ENCODE assay signal across 13 cellular contexts in the genomic region with DNA sequence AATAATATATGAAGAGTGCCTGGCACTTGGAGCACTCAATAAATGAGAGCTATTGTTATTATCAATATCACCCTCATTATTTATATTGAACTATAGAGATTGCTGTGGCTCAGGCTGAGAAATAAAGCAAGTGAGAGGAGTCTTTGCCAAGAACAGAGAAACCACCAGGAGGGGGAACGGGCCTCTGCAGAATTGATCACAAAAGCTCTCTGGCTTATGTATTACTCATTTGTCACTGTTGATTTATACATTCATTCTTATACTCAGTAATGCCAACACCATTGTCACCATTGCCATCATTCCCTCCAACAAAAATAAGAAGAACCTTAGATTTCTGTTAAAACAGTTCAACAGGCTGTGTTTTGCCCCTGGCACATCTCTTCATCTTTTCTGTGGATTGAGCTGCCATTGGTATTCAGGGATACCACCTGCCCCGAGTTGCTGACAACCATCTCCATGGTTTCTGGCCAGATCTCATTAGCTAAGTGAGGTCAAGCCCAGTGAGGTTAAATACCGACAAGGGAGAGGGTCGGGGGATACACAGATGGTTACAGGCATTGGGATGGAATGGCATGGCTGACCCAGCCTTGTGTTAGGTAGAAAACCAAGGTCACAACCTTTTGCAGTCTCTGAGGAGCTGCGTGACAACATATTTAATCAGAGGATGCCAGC. TPM values are rescaled to one million over a fixed set of nuclear protein-coding genes. Genes with fewer than 3 reads are reported as not detected.
A peak's percentile ranks its signal among the peaks of the same experiment; 100 is the strongest.
DNase-seq lines count a peak whose midpoint lies in the region; ATAC-seq and TF ChIP-seq lines count a peak whose summit lies in the region.
"Had no signal": no experiment of that assay in that cellular context is flagged by ENCODE, and none has a peak within 500 bp of the region (broad histone marks: within the 10 kb centered on the region; RNA-seq: fewer than 3 reads in every experiment).

No MANE protein-coding gene starts in this region.

- no peaks in the 10 kb centered on the region for H3K36me3 ChIP-seq in body of pancreas (replicated peaks in 1 of 2; ENCODE audit: insufficient read depth in 1 of 2, low read depth in 2 of 2)
- H3K36me3 ChIP-seq: ascending aorta had no signal

- H3K4me1 ChIP-seq in body of pancreas: peaks cover 9% of the 10 kb centered on the region

- peak overlapping the region; percentile 87 for H3K27ac Mint-ChIP-seq in CD4-positive, alpha-beta T cell
- peak overlapping the region; percentile 97 for H3K27ac Mint-ChIP-seq in activated T-cell treated with anti-CD3 and anti-CD28 coated beads, Interleukin-2, amount 50 U/mL, for 24 hours
- peak overlapping the region; percentile 98 to 99 for H3K27ac Mint-ChIP-seq in natural killer cell treated with Interleukin-12 subunit alpha and Interleukin-12 subunit beta and Interleukin-15 and Interleukin-18, amount 100 ng/mL, for 72 hours

- no peaks in the 10 kb centered on the region for H3K27me3 ChIP-seq in CD4-positive, alpha-beta T cell (ENCODE audit: control insufficient read depth, insufficient read depth, low read length)
- H3K27me3 ChIP-seq in HL-60 (ENCODE audit: insufficient read depth, poor library complexity, severe bottlenecking) (no peaks in the 10 kb centered on the region), body of pancreas (no peaks in the 10 kb centered on the region)
- H3K27me3 ChIP-seq: ascending aorta had no signal

- DNase-seq in CD4-positive, alpha-beta T cell: no peak
- no peak for DNase-seq in HL-60 (ENCODE audit: low read depth in 1 of 2, low spot score in 1 of 2)
- peak; percentile 46 for DNase-seq in activated T-cell treated with anti-CD3 and anti-CD28 coated beads, Interleukin-2, amount 50 U/mL, for 24 hours
- DNase-seq in natural killer cell treated with Interleukin-12 subunit alpha and Interleukin-12 subunit beta and Interleukin-15 and Interleukin-18, amount 100 ng/mL, for 72 hours (ENCODE audit: low spot score): no peak
- no peak for DNase-seq in DMS53 (lab: John Stamatoyannopoulos, UW)
- DNase-seq in body of pancreas: no peak
- DNase-seq in RWPE1 (ENCODE audit: low spot score): no peak
- DNase-seq: CD8-positive, alpha-beta T cell; foreskin fibroblast; GF-D8; NCI-H1694 had no signal

- H3K4me3 Mint-ChIP-seq in CD4-positive, alpha-beta T cell: no peak overlapping the region
- peak overlapping the region; percentile 55 for H3K4me3 Mint-ChIP-seq in activated T-cell treated with anti-CD3 and anti-CD28 coated beads, Interleukin-2, amount 50 U/mL, for 24 hours
- H3K4me3 Mint-ChIP-seq in natural killer cell treated with Interleukin-12 subunit alpha and Interleukin-12 subunit beta and Interleukin-15 and Interleukin-18, amount 100 ng/mL, for 72 hours: peak overlapping the region; percentile 94

- H3K27me3 Mint-ChIP-seq in CD4-positive, alpha-beta T cell: no peaks in the 10 kb centered on the region
- no peaks in the 10 kb centered on the region for H3K27me3 Mint-ChIP-seq in activated T-cell treated with anti-CD3 and anti-CD28 coated beads, Interleukin-2, amount 50 U/mL, for 24 hours
- no peaks in the 10 kb centered on the region for H3K27me3 Mint-ChIP-seq in natural killer cell treated with Interleukin-12 subunit alpha and Interleukin-12 subunit beta and Interleukin-15 and Interleukin-18, amount 100 ng/mL, for 72 hours

- TF ChIP-seq CTCF in CD4-positive, alpha-beta T cell (IDR thresholded peaks at IDR 0.05): no peak
- no peak for TF ChIP-seq CTCF in HL-60 (IDR thresholded peaks at IDR 0.05; ENCODE audit: insufficient read depth, low read length)
- no peak for TF ChIP-seq CTCF in body of pancreas (IDR thresholded peaks at IDR 0.05)
- TF ChIP-seq CTCF in RWPE1 (conservative IDR thresholded peaks at IDR 0.05; ENCODE audit: low read depth): no peak

- CTCF ChIA-PET in CD4-positive, alpha-beta T cell (lab: Charles Lee): interaction anchor here (1.3 to 7.8 kb wide), 5 partner anchors 12 to 87 kb away, joined by 4 to 49 read pairs (median 9); partner anchors contain the start of gene PCNX1
- CTCF ChIA-PET in RWPE1 (lab: Yijun Ruan, JAX): no interaction called here

- H3K4me1 Mint-ChIP-seq in CD4-positive, alpha-beta T cell (ENCODE audit: low read depth): peaks cover 76% of the 10 kb centered on the region
- peaks cover 89% of the 10 kb centered on the region for H3K4me1 Mint-ChIP-seq in activated T-cell treated with anti-CD3 and anti-CD28 coated beads, Interleukin-2, amount 50 U/mL, for 24 hours (ENCODE audit: low read depth)
- H3K4me1 Mint-ChIP-seq in natural killer cell treated with Interleukin-12 subunit alpha and Interleukin-12 subunit beta and Interleukin-15 and Interleukin-18, amount 100 ng/mL, for 72 hours (ENCODE audit: low read depth in 2 of 2): peaks cover 73 to 93% of the 10 kb centered on the region in 2 donors

- intact Hi-C loops in CD4-positive, alpha-beta T cell (cut with DNase I, micrococcal nuclease): no loop called here
- intact Hi-C loops in body of pancreas (cut with DNase I): no loop called here

- no peaks in the 10 kb centered on the region for H3K9me3 ChIP-seq in CD4-positive, alpha-beta T cell (ENCODE audit: control insufficient read depth, low read length)
- H3K9me3 ChIP-seq in body of pancreas: no peaks in the 10 kb centered on the region
- H3K9me3 ChIP-seq: ascending aorta had no signal

- H3K36me3 Mint-ChIP-seq in CD4-positive, alpha-beta T cell (ENCODE audit: low read depth): no peaks in the 10 kb centered on the region
- H3K36me3 Mint-ChIP-seq in activated T-cell treated with anti-CD3 and anti-CD28 coated beads, Interleukin-2, amount 50 U/mL, for 24 hours (ENCODE audit: low read depth): no peaks in the 10 kb centered on the region
- H3K36me3 Mint-ChIP-seq in natural killer cell treated with Interleukin-12 subunit alpha and Interleukin-12 subunit beta and Interleukin-15 and Interleukin-18, amount 100 ng/mL, for 72 hours: no peaks in the 10 kb centered on the region
- H3K36me3 Mint-ChIP-seq: CD8-positive, alpha-beta T cell had no signal

- H3K4me3 ChIP-seq in HL-60 (replicated peaks; ENCODE audit: insufficient read depth, low read length): no peak overlapping the region
- no peak overlapping the region for H3K4me3 ChIP-seq in body of pancreas
- H3K4me3 ChIP-seq: ascending aorta had no signal

- no peak for ATAC-seq in CD4-positive, alpha-beta T cell (ENCODE audit: poor library complexity)
- peak in 1 of 2 donors; percentile 67 for ATAC-seq in natural killer cell treated with Interleukin-12 subunit alpha and Interleukin-12 subunit beta and Interleukin-15 and Interleukin-18, amount 100 ng/mL, for 72 hours
- ATAC-seq in body of pancreas: no peak
- no peak for ATAC-seq in GM19324 (IDR thresholded peaks at IDR 0.05; ENCODE audit: low FRiP score, unreplicated experiment)

- no peaks in the 10 kb centered on the region for H3K9me3 Mint-ChIP-seq in CD4-positive, alpha-beta T cell
- H3K9me3 Mint-ChIP-seq in activated T-cell treated with anti-CD3 and anti-CD28 coated beads, Interleukin-2, amount 50 U/mL, for 24 hours: no peaks in the 10 kb centered on the region
- H3K9me3 Mint-ChIP-seq in natural killer cell treated with Interleukin-12 subunit alpha and Interleukin-12 subunit beta and Interleukin-15 and Interleukin-18, amount 100 ng/mL, for 72 hours: no peaks in the 10 kb centered on the region
- H3K9me3 Mint-ChIP-seq: CD8-positive, alpha-beta T cell had no signal

- no peak for TF ChIP-seq POLR2A in body of pancreas (IDR thresholded peaks at IDR 0.05)

- WGBS in body of pancreas, 2 donors: 61 to 70% methylated on average over 5 of the region's 5 CpGs

- H3K27ac ChIP-seq in CD4-positive, alpha-beta T cell (ENCODE audit: low read depth, low read length): peak overlapping the region; percentile 25
- H3K27ac ChIP-seq in HL-60 (replicated peaks) (peak overlapping the region; percentile 97), body of pancreas (no peak overlapping the region), RWPE1 (no peak overlapping the region)
- H3K27ac ChIP-seq: ascending aorta had no signal

- POLR2A ChIA-PET in CD4-positive, alpha-beta T cell (lab: Charles Lee): interaction anchor here (1.3 to 3.8 kb wide), 6 partner anchors 12 to 70 kb away, joined by 3 to 43 read pairs (median 5); partner anchors contain the start of gene PCNX1
- POLR2A ChIA-PET in RWPE1 (lab: Yijun Ruan, JAX; ENCODE audit: low non-redundant PET): interaction anchor here (0.6 kb wide), 1 partner anchor 121 kb away, joined by 3 read pairs; no protein-coding TSS in a partner anchor

RNA-seq across cellular contexts. Expression of gene PCNX1, which starts 21.8 kb away (rescaled TPM):
- total RNA-seq in CD4-positive, alpha-beta T cell: 10 to 100 TPM; 87.1 to 87.6 TPM
- total RNA-seq in natural killer cell treated with Interleukin-12 subunit alpha and Interleukin-12 subunit beta and Interleukin-15 and Interleukin-18, amount 100 ng/mL, for 72 hours: 100 to 1,000 TPM in 1 of 2 donors, 10 to 100 TPM in 1; 81.7 to 156 TPM
- total RNA-seq in body of pancreas: 10 to 100 TPM; 25.4 to 94.3 TPM

Comparison
In these comparisons a context has a peak if more than half of its experiments do, and no peak if none do; other contexts are left out.
1. H3K27ac ChIP-seq: peak in CD4-positive, alpha-beta T cell (single experiment) and HL-60 (single experiment); none in body of pancreas (0 of 4) and RWPE1 (single experiment).
2. Peak in every context shown above with its lines, with median percentiles within 50 percentile points of each other: H3K27ac Mint-ChIP-seq.